In genomic region chr11:127470485-127470884, GRCh38 we compare ENCODE assay signal across 9 cellular contexts.
DNase-seq lines count a peak whose midpoint lies in the region; ATAC-seq and TF ChIP-seq lines count a peak whose summit lies in the region.
"Had no signal": no experiment of that assay in that cellular context is flagged by ENCODE, and none has a peak within 500 bp of the region (broad histone marks: within the 10 kb centered on the region; RNA-seq: fewer than 3 reads in every experiment).

No MANE protein-coding gene starts in this region.

- no peak overlapping the region for H3K27ac Mint-ChIP-seq in stimulated activated naive CD8-positive, alpha-beta T cell treated with anti-CD3 and anti-CD28 coated beads, Interleukin-15, amount 100 ng/mL, for 72 hours

- peak; percentile 61 for ATAC-seq in stimulated activated naive CD8-positive, alpha-beta T cell treated with anti-CD3 and anti-CD28 coated beads, Interleukin-15, amount 100 ng/mL, for 72 hours
- no peak for ATAC-seq in stimulated activated naive CD8-positive, alpha-beta T cell treated with anti-CD3 and anti-CD28 coated beads, Interleukin-15, Interleukin-2, amounts not matched to agents 100 U/mL and 50 U/mL, for 24 hours
- ATAC-seq in GM21825 (IDR thresholded peaks at IDR 0.05; ENCODE audit: unreplicated experiment): no peak

- TF ChIP-seq CTCF in HL-60 (IDR thresholded peaks at IDR 0.05; ENCODE audit: insufficient read depth, low read length): peak; percentile 39
- TF ChIP-seq CTCF in cardiac fibroblast (IDR thresholded peaks at IDR 0.05; ENCODE audit: low read depth, low read length): peak; percentile 22

- DNase-seq in stimulated activated naive CD8-positive, alpha-beta T cell treated with anti-CD3 and anti-CD28 coated beads, Interleukin-15, amount 100 ng/mL, for 72 hours: no peak
- DNase-seq in stimulated activated naive CD8-positive, alpha-beta T cell treated with anti-CD3 and anti-CD28 coated beads, Interleukin-15, Interleukin-2, amounts not matched to agents 100 U/mL and 50 U/mL, for 24 hours: no peak
- DNase-seq in HL-60 (ENCODE audit: low read depth in 1 of 2, low spot score in 1 of 2): peak in 1 of 2 experiments; percentile 10
- DNase-seq in cardiac fibroblast (ENCODE audit: low read depth in 2 of 2): peak in 1 of 2 donors; percentile 8
- no peak for DNase-seq in NCI-H2227 treated with DMSO at 0.1 percent for 48 hours (lab: John Stamatoyannopoulos, UW)
- DNase-seq in NCI-H2227 (lab: John Stamatoyannopoulos, UW; ENCODE audit: unreplicated experiment): no peak
- no peak for DNase-seq in mucosa of gallbladder (ENCODE audit: low spot score)
- DNase-seq: SW 1271 had no signal

- H3K9me3 Mint-ChIP-seq in stimulated activated naive CD8-positive, alpha-beta T cell treated with anti-CD3 and anti-CD28 coated beads, Interleukin-15, amount 100 ng/mL, for 72 hours: no peaks in the 10 kb centered on the region

- peaks cover 6% of the 10 kb centered on the region for H3K4me1 Mint-ChIP-seq in stimulated activated naive CD8-positive, alpha-beta T cell treated with anti-CD3 and anti-CD28 coated beads, Interleukin-15, amount 100 ng/mL, for 72 hours

- H3K4me3 ChIP-seq in HL-60 (replicated peaks; ENCODE audit: insufficient read depth, low read length) (no peak overlapping the region), cardiac fibroblast (replicated peaks in 1 of 2; ENCODE audit: low read depth in 2 of 2, low read length in 2 of 2) (no peak overlapping the region)

- H3K27me3 ChIP-seq in HL-60 (ENCODE audit: insufficient read depth, poor library complexity, severe bottlenecking): peaks cover 2% of the 10 kb centered on the region

- H3K4me3 Mint-ChIP-seq in stimulated activated naive CD8-positive, alpha-beta T cell treated with anti-CD3 and anti-CD28 coated beads, Interleukin-15, amount 100 ng/mL, for 72 hours: no peak overlapping the region

- H3K27me3 Mint-ChIP-seq in stimulated activated naive CD8-positive, alpha-beta T cell treated with anti-CD3 and anti-CD28 coated beads, Interleukin-15, amount 100 ng/mL, for 72 hours: no peaks in the 10 kb centered on the region

- no peak overlapping the region for H3K27ac ChIP-seq in HL-60 (replicated peaks)
